1 cellular context compared by ENCODE assay signal in genomic region chr1:116151739-116152576, GRCh38.
TF ChIP-seq lines count a peak whose summit lies in the region.

No MANE protein-coding gene starts in this region.

TF ChIP-seq in K562, 482 proteins besides CTCF, POLR2A, EP300 and RAD21 (continued from another document and continues in another):
- TF ChIP-seq, protein P1, sequence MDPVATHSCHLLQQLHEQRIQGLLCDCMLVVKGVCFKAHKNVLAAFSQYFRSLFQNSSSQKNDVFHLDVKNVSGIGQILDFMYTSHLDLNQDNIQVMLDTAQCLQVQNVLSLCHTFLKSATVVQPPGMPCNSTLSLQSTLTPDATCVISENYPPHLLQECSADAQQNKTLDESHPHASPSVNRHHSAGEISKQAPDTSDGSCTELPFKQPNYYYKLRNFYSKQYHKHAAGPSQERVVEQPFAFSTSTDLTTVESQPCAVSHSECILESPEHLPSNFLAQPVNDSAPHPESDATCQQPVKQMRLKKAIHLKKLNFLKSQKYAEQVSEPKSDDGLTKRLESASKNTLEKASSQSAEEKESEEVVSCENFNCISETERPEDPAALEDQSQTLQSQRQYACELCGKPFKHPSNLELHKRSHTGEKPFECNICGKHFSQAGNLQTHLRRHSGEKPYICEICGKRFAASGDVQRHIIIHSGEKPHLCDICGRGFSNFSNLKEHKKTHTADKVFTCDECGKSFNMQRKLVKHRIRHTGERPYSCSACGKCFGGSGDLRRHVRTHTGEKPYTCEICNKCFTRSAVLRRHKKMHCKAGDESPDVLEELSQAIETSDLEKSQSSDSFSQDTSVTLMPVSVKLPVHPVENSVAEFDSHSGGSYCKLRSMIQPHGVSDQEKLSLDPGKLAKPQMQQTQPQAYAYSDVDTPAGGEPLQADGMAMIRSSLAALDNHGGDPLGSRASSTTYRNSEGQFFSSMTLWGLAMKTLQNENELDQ (CRISPR knock-in tag; IDR thresholded peaks at IDR 0.05; ENCODE audit: borderline replicate concordance) = no peak
- TF ChIP-seq CXXC5 (CRISPR knock-in tag; IDR thresholded peaks at IDR 0.05) = peak; percentile 81
- 0 out of 2 replicates have a peak, but pooled peaks have one; percentile 20 for TF ChIP-seq GTF2F1 (IDR thresholded peaks at IDR 0.05; ENCODE audit: low read depth, low read length)
- TF ChIP-seq MAFF (IDR thresholded peaks at IDR 0.05; ENCODE audit: low read length) = no peak
- peak; percentile 40; the same call in 1 of the 2 replicates for TF ChIP-seq HDAC2 (IDR thresholded peaks at IDR 0.05)
- TF ChIP-seq RCOR1 (IDR thresholded peaks at IDR 0.05; ENCODE audit: borderline replicate concordance in 1 of 2, low read depth in 2 of 2, low read length in 2 of 2) = peak in 1 of 2 experiments; percentile 73; a peak in 2 of 4 replicates
- no peak for TF ChIP-seq SP1 (CRISPR knock-in tag; IDR thresholded peaks at IDR 0.05)
- TF ChIP-seq ZNF444 (CRISPR knock-in tag; IDR thresholded peaks at IDR 0.05) = no peak
- peak; percentile 76 for TF ChIP-seq MYC (IDR thresholded peaks at IDR 0.05; ENCODE audit: low read depth, low read length)
- no peak for TF ChIP-seq MYC (CRISPR knock-in tag; IDR thresholded peaks at IDR 0.05; ENCODE audit: borderline replicate concordance, low read depth)
- peak; percentile 82 to 84 for TF ChIP-seq MAZ (CRISPR knock-in tag; conservative IDR thresholded peaks at IDR 0.05 in 1 of 2, IDR thresholded peaks at IDR 0.05 in 1 of 2)
- no peak for TF ChIP-seq ZKSCAN1 (IDR thresholded peaks at IDR 0.05; ENCODE audit: low read depth, low read length)
- TF ChIP-seq NFXL1 (CRISPR knock-in tag; IDR thresholded peaks at IDR 0.05) = no peak
- TF ChIP-seq BCOR (IDR thresholded peaks at IDR 0.05) = no peak
- peak; percentile 84 for TF ChIP-seq PCBP1 (IDR thresholded peaks at IDR 0.05; ENCODE audit: low read depth, low read length, poor library complexity, severe bottlenecking)
- TF ChIP-seq, protein P2, sequence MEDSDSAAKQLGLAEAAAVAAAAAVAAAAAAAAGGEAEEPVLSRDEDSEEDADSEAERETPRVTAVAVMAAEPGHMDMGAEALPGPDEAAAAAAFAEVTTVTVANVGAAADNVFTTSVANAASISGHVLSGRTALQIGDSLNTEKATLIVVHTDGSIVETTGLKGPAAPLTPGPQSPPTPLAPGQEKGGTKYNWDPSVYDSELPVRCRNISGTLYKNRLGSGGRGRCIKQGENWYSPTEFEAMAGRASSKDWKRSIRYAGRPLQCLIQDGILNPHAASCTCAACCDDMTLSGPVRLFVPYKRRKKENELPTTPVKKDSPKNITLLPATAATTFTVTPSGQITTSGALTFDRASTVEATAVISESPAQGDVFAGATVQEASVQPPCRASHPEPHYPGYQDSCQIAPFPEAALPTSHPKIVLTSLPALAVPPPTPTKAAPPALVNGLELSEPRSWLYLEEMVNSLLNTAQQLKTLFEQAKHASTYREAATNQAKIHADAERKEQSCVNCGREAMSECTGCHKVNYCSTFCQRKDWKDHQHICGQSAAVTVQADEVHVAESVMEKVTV (CRISPR knock-in tag; IDR thresholded peaks at IDR 0.05) = peak; percentile 89
- 0 out of 2 replicates have a peak, but pooled peaks have one; percentile 45 for TF ChIP-seq ZBTB9 (CRISPR knock-in tag; IDR thresholded peaks at IDR 0.05)
- TF ChIP-seq SMC3 (conservative IDR thresholded peaks at IDR 0.05; ENCODE audit: insufficient read depth, low read depth, low read length) = peak; percentile 89
- no peak for TF ChIP-seq TEAD2 (tag; IDR thresholded peaks at IDR 0.05)
- no peak for TF ChIP-seq SP2 (IDR thresholded peaks at IDR 0.05; ENCODE audit: extremely low read depth, low read depth, low read length, poor library complexity, severe bottlenecking)
- TF ChIP-seq, protein P3, sequence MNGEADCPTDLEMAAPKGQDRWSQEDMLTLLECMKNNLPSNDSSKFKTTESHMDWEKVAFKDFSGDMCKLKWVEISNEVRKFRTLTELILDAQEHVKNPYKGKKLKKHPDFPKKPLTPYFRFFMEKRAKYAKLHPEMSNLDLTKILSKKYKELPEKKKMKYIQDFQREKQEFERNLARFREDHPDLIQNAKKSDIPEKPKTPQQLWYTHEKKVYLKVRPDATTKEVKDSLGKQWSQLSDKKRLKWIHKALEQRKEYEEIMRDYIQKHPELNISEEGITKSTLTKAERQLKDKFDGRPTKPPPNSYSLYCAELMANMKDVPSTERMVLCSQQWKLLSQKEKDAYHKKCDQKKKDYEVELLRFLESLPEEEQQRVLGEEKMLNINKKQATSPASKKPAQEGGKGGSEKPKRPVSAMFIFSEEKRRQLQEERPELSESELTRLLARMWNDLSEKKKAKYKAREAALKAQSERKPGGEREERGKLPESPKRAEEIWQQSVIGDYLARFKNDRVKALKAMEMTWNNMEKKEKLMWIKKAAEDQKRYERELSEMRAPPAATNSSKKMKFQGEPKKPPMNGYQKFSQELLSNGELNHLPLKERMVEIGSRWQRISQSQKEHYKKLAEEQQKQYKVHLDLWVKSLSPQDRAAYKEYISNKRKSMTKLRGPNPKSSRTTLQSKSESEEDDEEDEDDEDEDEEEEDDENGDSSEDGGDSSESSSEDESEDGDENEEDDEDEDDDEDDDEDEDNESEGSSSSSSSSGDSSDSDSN (IDR thresholded peaks at IDR 0.05; ENCODE audit: borderline replicate concordance in 1 of 2, low read depth in 2 of 2, low read length in 2 of 2) = peak; percentile 99 to 100
- no peak for TF ChIP-seq AFF1 (IDR thresholded peaks at IDR 0.05; ENCODE audit: low read depth in 1 of 2, partially characterized antibody in 2 of 2)
- TF ChIP-seq COPS2 (conservative IDR thresholded peaks at IDR 0.05) = no peak
- TF ChIP-seq SREBF2 (CRISPR knock-in tag; IDR thresholded peaks at IDR 0.05) = no peak
- TF ChIP-seq RNF2 (IDR thresholded peaks at IDR 0.05) = peak; percentile 46; the same call in 1 of the 2 replicates
- no peak for TF ChIP-seq EWSR1 (IDR thresholded peaks at IDR 0.05; ENCODE audit: borderline replicate concordance, low read depth, partially characterized antibody)
- TF ChIP-seq ZNF445 (CRISPR knock-in tag; IDR thresholded peaks at IDR 0.05; ENCODE audit: low read depth) = no peak
- peak; percentile 65 for TF ChIP-seq CCNT2 (IDR thresholded peaks at IDR 0.05; ENCODE audit: borderline replicate concordance, extremely low read depth, insufficient read length, low read depth, low read length)
- no peak for TF ChIP-seq ZNF668 (CRISPR knock-in tag; IDR thresholded peaks at IDR 0.05)
- TF ChIP-seq TEAD4 (IDR thresholded peaks at IDR 0.05; ENCODE audit: low read length) = peak; percentile 50; the same call in 1 of the 2 replicates
- no peak for TF ChIP-seq TEAD4 (CRISPR knock-in tag; IDR thresholded peaks at IDR 0.05; ENCODE audit: borderline replicate concordance)
- 0 out of 2 replicates have a peak, but pooled peaks have one; percentile 24 for TF ChIP-seq THAP12 (CRISPR knock-in tag; IDR thresholded peaks at IDR 0.05)
- TF ChIP-seq ZNF639 (CRISPR knock-in tag; conservative IDR thresholded peaks at IDR 0.05 in 1 of 2, IDR thresholded peaks at IDR 0.05 in 1 of 2) = peak in 1 of 2 experiments; percentile 37; a peak in 1 of 4 replicates
- TF ChIP-seq, protein P4, sequence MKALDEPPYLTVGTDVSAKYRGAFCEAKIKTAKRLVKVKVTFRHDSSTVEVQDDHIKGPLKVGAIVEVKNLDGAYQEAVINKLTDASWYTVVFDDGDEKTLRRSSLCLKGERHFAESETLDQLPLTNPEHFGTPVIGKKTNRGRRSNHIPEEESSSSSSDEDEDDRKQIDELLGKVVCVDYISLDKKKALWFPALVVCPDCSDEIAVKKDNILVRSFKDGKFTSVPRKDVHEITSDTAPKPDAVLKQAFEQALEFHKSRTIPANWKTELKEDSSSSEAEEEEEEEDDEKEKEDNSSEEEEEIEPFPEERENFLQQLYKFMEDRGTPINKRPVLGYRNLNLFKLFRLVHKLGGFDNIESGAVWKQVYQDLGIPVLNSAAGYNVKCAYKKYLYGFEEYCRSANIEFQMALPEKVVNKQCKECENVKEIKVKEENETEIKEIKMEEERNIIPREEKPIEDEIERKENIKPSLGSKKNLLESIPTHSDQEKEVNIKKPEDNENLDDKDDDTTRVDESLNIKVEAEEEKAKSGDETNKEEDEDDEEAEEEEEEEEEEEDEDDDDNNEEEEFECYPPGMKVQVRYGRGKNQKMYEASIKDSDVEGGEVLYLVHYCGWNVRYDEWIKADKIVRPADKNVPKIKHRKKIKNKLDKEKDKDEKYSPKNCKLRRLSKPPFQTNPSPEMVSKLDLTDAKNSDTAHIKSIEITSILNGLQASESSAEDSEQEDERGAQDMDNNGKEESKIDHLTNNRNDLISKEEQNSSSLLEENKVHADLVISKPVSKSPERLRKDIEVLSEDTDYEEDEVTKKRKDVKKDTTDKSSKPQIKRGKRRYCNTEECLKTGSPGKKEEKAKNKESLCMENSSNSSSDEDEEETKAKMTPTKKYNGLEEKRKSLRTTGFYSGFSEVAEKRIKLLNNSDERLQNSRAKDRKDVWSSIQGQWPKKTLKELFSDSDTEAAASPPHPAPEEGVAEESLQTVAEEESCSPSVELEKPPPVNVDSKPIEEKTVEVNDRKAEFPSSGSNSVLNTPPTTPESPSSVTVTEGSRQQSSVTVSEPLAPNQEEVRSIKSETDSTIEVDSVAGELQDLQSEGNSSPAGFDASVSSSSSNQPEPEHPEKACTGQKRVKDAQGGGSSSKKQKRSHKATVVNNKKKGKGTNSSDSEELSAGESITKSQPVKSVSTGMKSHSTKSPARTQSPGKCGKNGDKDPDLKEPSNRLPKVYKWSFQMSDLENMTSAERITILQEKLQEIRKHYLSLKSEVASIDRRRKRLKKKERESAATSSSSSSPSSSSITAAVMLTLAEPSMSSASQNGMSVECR (CRISPR knock-in tag; IDR thresholded peaks at IDR 0.05) = peak; percentile 64; the same call in 1 of the 2 replicates
- peak; percentile 41; the same call in 1 of the 2 replicates for TF ChIP-seq CREM (IDR thresholded peaks at IDR 0.05; ENCODE audit: low read depth)
- no peak for TF ChIP-seq JUNB (CRISPR knock-in tag; conservative IDR thresholded peaks at IDR 0.05)
